Comparison of ENCODE assay signal across 8 cellular contexts in genomic region chr5:88269222-88269771, GRCh38. TPM values are rescaled to one million over a fixed set of nuclear protein-coding genes. Genes with fewer than 3 reads are reported as not detected.
A peak's percentile ranks its signal among the peaks of the same experiment; 100 is the strongest.
DNase-seq lines count a peak whose midpoint lies in the region; ATAC-seq and TF ChIP-seq lines count a peak whose summit lies in the region.

No MANE protein-coding gene starts in this region.

- peak overlapping the region; percentile 88 for H2AFZ ChIP-seq in DND-41 (ENCODE audit: low read depth, low read length)

- H3K4me1 Mint-ChIP-seq in T-cell (peaks cover 53 to 74% (median 67%) of the 10 kb centered on the region in 3 donors), mesothelial cell of epicardium (peaks cover 28% of the 10 kb centered on the region)

- peak overlapping the region; percentile 76 for H3K4me2 ChIP-seq in DND-41 (ENCODE audit: insufficient read depth, low read length)

- H3K9me3 ChIP-seq in DND-41 (ENCODE audit: insufficient read depth, low read length, severe bottlenecking) (peaks cover 2% of the 10 kb centered on the region), upper lobe of left lung (no peaks in the 10 kb centered on the region)

- ATAC-seq in DND-41 (ENCODE audit: insufficient read depth, low read depth) (peak; percentile 26), GM19455 (IDR thresholded peaks at IDR 0.05; ENCODE audit: unreplicated experiment) (peak; percentile 18), HG03460 (IDR thresholded peaks at IDR 0.05; ENCODE audit: unreplicated experiment) (peak; percentile 11), T-cell (replicated peaks in 1 of 4) (peak; percentile 12 to 18 (median 15)), upper lobe of left lung (ENCODE audit: low FRiP score in 2 of 2) (peak; percentile 45 to 65)

- peak overlapping the region; percentile 50 to 99 for H3K4me3 ChIP-seq in DND-41 (ENCODE audit: low read depth in 1 of 2, low read length in 2 of 2)
- H3K4me3 ChIP-seq in upper lobe of left lung = peak overlapping the region; percentile 65 to 83 (median 80)

- H3K27me3 Mint-ChIP-seq in T-cell (no peaks in the 10 kb centered on the region), mesothelial cell of epicardium (ENCODE audit: low read depth) (no peaks in the 10 kb centered on the region)

- H3K79me2 ChIP-seq in DND-41 (ENCODE audit: insufficient read depth, low read length) = peaks cover 66% of the 10 kb centered on the region

- CTCF ChIA-PET in T-cell (lab: Charles Lee) = no interaction called here

- H3K36me3 Mint-ChIP-seq in T-cell (peaks cover 49% of the 10 kb centered on the region), mesothelial cell of epicardium (peaks cover 22% of the 10 kb centered on the region)

- TF ChIP-seq EP300 in upper lobe of left lung (IDR thresholded peaks at IDR 0.05) = no peak

- H3K36me3 ChIP-seq in DND-41 (ENCODE audit: insufficient read depth, low read length) (peaks cover 28% of the 10 kb centered on the region), upper lobe of left lung (peaks cover 0 to 34% (median 3%) of the 10 kb centered on the region in 4 donors)

- TF ChIP-seq POLR2A in upper lobe of left lung (IDR thresholded peaks at IDR 0.05) = no peak

- H3K27ac ChIP-seq in DND-41 (ENCODE audit: low read length) (peak overlapping the region; percentile 98), upper lobe of left lung (peak overlapping the region; percentile 64 to 88 (median 78))

- peak; percentile 6 for DNase-seq in DND-41
- DNase-seq in T-cell = peak in 21 of 34 experiments; percentile 0 to 25 (median 6)
- DNase-seq in effector CD4-positive, alpha-beta T cell = peak; percentile 4
- peak in 1 of 2 experiments; percentile 37 for DNase-seq in mesothelial cell of epicardium (ENCODE audit: low spot score in 2 of 2, unreplicated experiment in 2 of 2)
- no peak for DNase-seq in upper lobe of left lung
- DNase-seq in DMS153 (lab: John Stamatoyannopoulos, UW) = no peak

- peak overlapping the region; percentile 87 for H3K9ac ChIP-seq in DND-41 (ENCODE audit: low read depth, low read length)

- H3K4me3 Mint-ChIP-seq in T-cell (peak overlapping the region; percentile 100), mesothelial cell of epicardium (peak overlapping the region; percentile 99)

- peaks cover 42% of the 10 kb centered on the region for H3K4me1 ChIP-seq in DND-41 (ENCODE audit: insufficient read depth, low read length)
- peaks cover 13 to 27% (median 22%) of the 10 kb centered on the region in 4 donors for H3K4me1 ChIP-seq in upper lobe of left lung

- WGBS in upper lobe of left lung, 2 donors = 9 to 14% methylated on average over 15 to 16 of the region's 16 CpGs

- H3K9me3 Mint-ChIP-seq in T-cell (peaks cover 0 to 3% (median 0%) of the 10 kb centered on the region in 3 donors), mesothelial cell of epicardium (peaks cover 8% of the 10 kb centered on the region)

- peaks cover 3% of the 10 kb centered on the region; the same call in 1 of the 2 replicates for H4K20me1 ChIP-seq in DND-41 (ENCODE audit: insufficient read depth, low read length)

- H3K27ac Mint-ChIP-seq in T-cell (peak overlapping the region; percentile 95 to 99), mesothelial cell of epicardium (peak overlapping the region; percentile 93)

- POLR2A ChIA-PET in T-cell (lab: Charles Lee) = interaction anchor here in 1 of 2 donors (0.7 kb wide), 1 partner anchor 870 kb away, joined by 3 read pairs; no protein-coding TSS in a partner anchor

- H3K27me3 ChIP-seq in DND-41 (ENCODE audit: insufficient read depth, low read length, poor library complexity) (no peaks in the 10 kb centered on the region), upper lobe of left lung (no peaks in the 10 kb centered on the region)

- no peak for TF ChIP-seq CTCF in DND-41 (IDR thresholded peaks at IDR 0.05; ENCODE audit: borderline replicate concordance, extremely low read depth, low read length, poor library complexity, severe bottlenecking)
- no peak for TF ChIP-seq CTCF in mesothelial cell of epicardium (IDR thresholded peaks at IDR 0.05; ENCODE audit: unreplicated experiment)
- no peak for TF ChIP-seq CTCF in upper lobe of left lung (IDR thresholded peaks at IDR 0.05)

RNA-seq across cellular contexts. Expression of gene TMEM161B, which starts 0.7 kb away (rescaled TPM):
- total RNA-seq in T-cell (10 to 100 TPM; 24.4 to 28.9 (median 28.2) TPM), mesothelial cell of epicardium (20.3 to 29.5 TPM (median 23.1 TPM) in 3 replicates), upper lobe of left lung (10 to 100 TPM in 5 of 6 donors, 1 to 10 TPM in 1; 8.5 to 35.5 (median 13.8) TPM)

Comparison
In these comparisons a context has a peak if more than half of its experiments do, and no peak if none do; other contexts are left out.
1. DNase-seq: peak in DND-41 (single experiment), T-cell (21 of 34) and effector CD4-positive, alpha-beta T cell (single experiment); none in upper lobe of left lung (0 of 2) and DMS153 (single experiment).
2. Peak in every context shown above with its lines, with median percentiles within 50 percentile points of each other: ATAC-seq.